In the genomic region with DNA sequence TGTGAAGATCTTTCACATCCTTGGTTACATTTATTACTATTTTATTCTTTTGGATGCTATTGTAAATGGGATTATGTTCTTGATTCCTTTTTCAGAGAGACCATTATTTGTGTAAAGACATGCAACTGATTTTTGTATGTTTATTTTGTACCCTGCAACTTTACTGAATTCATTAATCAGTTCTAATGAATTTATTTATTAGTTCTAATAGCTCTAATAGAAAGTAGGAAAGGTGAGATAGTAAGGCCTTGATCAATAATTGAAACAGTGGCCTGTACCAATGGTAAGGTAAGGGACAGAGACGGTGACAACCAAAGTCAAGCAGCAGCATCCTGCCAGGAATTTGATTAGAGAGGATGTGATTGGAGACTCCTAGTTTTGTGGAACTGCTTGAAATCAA, we compare ENCODE assay signal across 7 cellular contexts.
"Had no signal": no experiment of that assay in that cellular context is flagged by ENCODE, and none has a peak within 500 bp of the region (broad histone marks: within the 10 kb centered on the region; RNA-seq: fewer than 3 reads in every experiment).

No MANE protein-coding gene starts in this region.

- FAIRE-seq: HepG2, HTR-8/SVneo had no signal

- H3K9ac ChIP-seq: KMS-11 had no signal

- H3K4me2 ChIP-seq: KMS-11 had no signal

- ATAC-seq: HepG2 had no signal

- H3K27ac ChIP-seq: HL-60, KMS-11 had no signal

- DNase-seq: IMR-90, KBM-7, KG1 had no signal
